In genomic region chr14:92463141-92463540, GRCh38 we compare ENCODE assay signal across 24 cellular contexts. TPM values are rescaled to one million over a fixed set of nuclear protein-coding genes. Genes with fewer than 3 reads are reported as not detected.
DNase-seq lines count a peak whose midpoint lies in the region; ATAC-seq lines count a peak whose summit lies in the region.
"Had no signal": no experiment of that assay in that cellular context is flagged by ENCODE, and none has a peak within 500 bp of the region (broad histone marks: within the 10 kb centered on the region; RNA-seq: fewer than 3 reads in every experiment).

No MANE protein-coding gene starts in this region.

- no peak overlapping the region for H4K8ac ChIP-seq in mesenchymal stem cell (ENCODE audit: low read length)

- peaks cover 3 to 7% of the 10 kb centered on the region in 2 donors for H3K36me3 Mint-ChIP-seq in activated T-cell treated with anti-CD3 and anti-CD28 coated beads, Interleukin-2, amount 50 U/mL, for 72 hours (ENCODE audit: insufficient read depth in 2 of 2)
- H3K36me3 Mint-ChIP-seq in activated CD8-positive, alpha-beta memory T cell treated with anti-CD3 and anti-CD28 coated beads, Interleukin-2, amount 10 ng/mL, durations not matched to agents 7 days and 5 days, result peaks cover 5% of the 10 kb centered on the region
- no peaks in the 10 kb centered on the region for H3K36me3 Mint-ChIP-seq in stimulated activated effector memory CD8-positive, alpha-beta T cell treated with anti-CD3 and anti-CD28 coated beads, Interleukin-12 subunit alpha, Interleukin-12 subunit beta, amount 100 ng/mL, for 72 hours
- H3K36me3 Mint-ChIP-seq: brain, mesothelial cell of epicardium had no signal

- no peak overlapping the region for H2BK5ac ChIP-seq in mesenchymal stem cell (ENCODE audit: low read depth, low read length, poor library complexity, severe bottlenecking)

- H3K23ac ChIP-seq in mesenchymal stem cell (ENCODE audit: low read length in 2 of 2), result no peak overlapping the region

- 67% methylated on average over 9 of the region's 12 CpGs for WGBS in mesenchymal stem cell

- H3K9me3 Mint-ChIP-seq in activated T-cell treated with anti-CD3 and anti-CD28 coated beads, Interleukin-2, amount 50 U/mL, for 72 hours, result peaks cover 2 to 7% of the 10 kb centered on the region in 2 donors
- H3K9me3 Mint-ChIP-seq in activated CD8-positive, alpha-beta memory T cell treated with anti-CD3 and anti-CD28 coated beads, Interleukin-2, amount 10 ng/mL, durations not matched to agents 7 days and 5 days (ENCODE audit: low read depth), result peaks cover 2% of the 10 kb centered on the region
- H3K9me3 Mint-ChIP-seq in stimulated activated effector memory CD8-positive, alpha-beta T cell treated with anti-CD3 and anti-CD28 coated beads, Interleukin-12 subunit alpha, Interleukin-12 subunit beta, amount 100 ng/mL, for 72 hours, result no peaks in the 10 kb centered on the region

- no peak for DNase-seq in activated T-cell treated with anti-CD3 and anti-CD28 coated beads, Interleukin-2, amount 50 U/mL, for 72 hours
- DNase-seq in activated T-cell treated with anti-CD3 and anti-CD28 coated beads for 4 hours (no peak), mesenchymal stem cell (no peak), Kasumi-1 (lab: John Stamatoyannopoulos, UW) (no peak)
- peak; percentile 23 for DNase-seq in activated CD8-positive, alpha-beta memory T cell treated with anti-CD3 and anti-CD28 coated beads, Interleukin-2, amount 10 ng/mL, durations not matched to agents 7 days and 5 days
- no peak for DNase-seq in stimulated activated effector memory CD8-positive, alpha-beta T cell treated with anti-CD3 and anti-CD28 coated beads, Interleukin-12 subunit alpha, Interleukin-12 subunit beta, amount 100 ng/mL, for 72 hours (ENCODE audit: low spot score in 2 of 2)
- DNase-seq: activated effector memory CD4-positive, alpha-beta T cell treated with Interleukin-2 at 50 U/mL for 16 hours; Caco-2; gastrocnemius medialis; IMR-90; left lung; NCI-H2081; NCI-H226; substantia nigra; T-helper 1 cell had no signal

- H3K4me3 Mint-ChIP-seq in activated T-cell treated with anti-CD3 and anti-CD28 coated beads, Interleukin-2, amount 50 U/mL, for 72 hours, result peak overlapping the region in 1 of 2 donors; percentile 17
- no peak overlapping the region for H3K4me3 Mint-ChIP-seq in activated CD8-positive, alpha-beta memory T cell treated with anti-CD3 and anti-CD28 coated beads, Interleukin-2, amount 10 ng/mL, durations not matched to agents 7 days and 5 days
- H3K4me3 Mint-ChIP-seq in stimulated activated effector memory CD8-positive, alpha-beta T cell treated with anti-CD3 and anti-CD28 coated beads, Interleukin-12 subunit alpha, Interleukin-12 subunit beta, amount 100 ng/mL, for 72 hours, result peak overlapping the region; percentile 18
- H3K4me3 Mint-ChIP-seq: brain, mesothelial cell of epicardium, nephron had no signal

- H3K27me3 Mint-ChIP-seq in activated T-cell treated with anti-CD3 and anti-CD28 coated beads, Interleukin-2, amount 50 U/mL, for 72 hours (ENCODE audit: low read depth), result peaks cover 9% of the 10 kb centered on the region
- H3K27me3 Mint-ChIP-seq in activated CD8-positive, alpha-beta memory T cell treated with anti-CD3 and anti-CD28 coated beads, Interleukin-2, amount 10 ng/mL, durations not matched to agents 7 days and 5 days, result no peaks in the 10 kb centered on the region

- H3K4me1 ChIP-seq in mesenchymal stem cell (ENCODE audit: control insufficient read depth, insufficient read depth, low read depth, low read length), result peaks cover 6% of the 10 kb centered on the region
- H3K4me1 ChIP-seq: parathyroid adenoma had no signal

- H4K91ac ChIP-seq in mesenchymal stem cell (ENCODE audit: low read length), result no peak overlapping the region

- no peak overlapping the region for H3K14ac ChIP-seq in mesenchymal stem cell (ENCODE audit: low read length in 2 of 2)

- H3K27ac Mint-ChIP-seq in activated T-cell treated with anti-CD3 and anti-CD28 coated beads, Interleukin-2, amount 50 U/mL, for 72 hours, result peak overlapping the region; percentile 3
- no peak overlapping the region for H3K27ac Mint-ChIP-seq in activated CD8-positive, alpha-beta memory T cell treated with anti-CD3 and anti-CD28 coated beads, Interleukin-2, amount 10 ng/mL, durations not matched to agents 7 days and 5 days
- peak overlapping the region; percentile 81 for H3K27ac Mint-ChIP-seq in stimulated activated effector memory CD8-positive, alpha-beta T cell treated with anti-CD3 and anti-CD28 coated beads, Interleukin-12 subunit alpha, Interleukin-12 subunit beta, amount 100 ng/mL, for 72 hours
- H3K27ac Mint-ChIP-seq: mesothelial cell of epicardium, nephron had no signal

- H3K4ac ChIP-seq in mesenchymal stem cell (ENCODE audit: low read depth in 1 of 2, low read length in 2 of 2), result no peak overlapping the region

- ATAC-seq in activated T-cell treated with anti-CD3 and anti-CD28 coated beads, Interleukin-2, amount 50 U/mL, for 72 hours (replicated peaks in 1 of 2), result no peak
- no peak for ATAC-seq in activated CD8-positive, alpha-beta memory T cell treated with anti-CD3 and anti-CD28 coated beads, Interleukin-2, amount 10 ng/mL, durations not matched to agents 7 days and 5 days
- no peak for ATAC-seq in stimulated activated effector memory CD8-positive, alpha-beta T cell treated with anti-CD3 and anti-CD28 coated beads, Interleukin-12 subunit alpha, Interleukin-12 subunit beta, amount 100 ng/mL, for 72 hours
- no peak for ATAC-seq in HG03108 (IDR thresholded peaks at IDR 0.05; ENCODE audit: unreplicated experiment)
- ATAC-seq in HG02588 (IDR thresholded peaks at IDR 0.05; ENCODE audit: unreplicated experiment), result no peak
- ATAC-seq: gastrocnemius medialis, HCT116, left lung had no signal

- no peak overlapping the region for H3K4me3 ChIP-seq in mesenchymal stem cell (ENCODE audit: insufficient read depth in 1 of 2, low read depth in 1 of 2, low read length in 2 of 2)
- H3K4me3 ChIP-seq: gastrocnemius medialis, hepatocyte, left lung, SJSA1 had no signal

- H3K27me3 ChIP-seq in mesenchymal stem cell (ENCODE audit: control insufficient read depth in 1 of 2, insufficient read depth in 1 of 2, low read length in 2 of 2), result no peaks in the 10 kb centered on the region
- H3K27me3 ChIP-seq: gastrocnemius medialis, hepatocyte, left lung, SJSA1 had no signal

- no peak overlapping the region for H3K9ac ChIP-seq in mesenchymal stem cell (ENCODE audit: low read length)
- H3K9ac ChIP-seq: parathyroid adenoma had no signal

- CTCF ChIA-PET in activated CD8-positive, alpha-beta memory T cell treated with anti-CD3 and anti-CD28 coated beads, Interleukin-2, amount 10 ng/mL, durations not matched to agents 7 days and 5 days (lab: Charles Lee), result no interaction called here

- H3K9me3 ChIP-seq in mesenchymal stem cell (ENCODE audit: control insufficient read depth, low read length), result peaks cover 6% of the 10 kb centered on the region
- H3K9me3 ChIP-seq: gastrocnemius medialis, SJSA1 had no signal

- H2BK12ac ChIP-seq in mesenchymal stem cell (ENCODE audit: low read length in 2 of 2), result no peak overlapping the region

- H3K27ac ChIP-seq in mesenchymal stem cell (ENCODE audit: low read length, poor library complexity, severe bottlenecking), result no peak overlapping the region
- H3K27ac ChIP-seq: hepatocyte, left lung, parathyroid adenoma, SJSA1 had no signal

- peaks cover 18% of the 10 kb centered on the region for H3K4me1 Mint-ChIP-seq in activated T-cell treated with anti-CD3 and anti-CD28 coated beads, Interleukin-2, amount 50 U/mL, for 72 hours (ENCODE audit: low read depth)
- H3K4me1 Mint-ChIP-seq in activated CD8-positive, alpha-beta memory T cell treated with anti-CD3 and anti-CD28 coated beads, Interleukin-2, amount 10 ng/mL, durations not matched to agents 7 days and 5 days, result peaks cover 25% of the 10 kb centered on the region
- H3K4me1 Mint-ChIP-seq in stimulated activated effector memory CD8-positive, alpha-beta T cell treated with anti-CD3 and anti-CD28 coated beads, Interleukin-12 subunit alpha, Interleukin-12 subunit beta, amount 100 ng/mL, for 72 hours, result peaks cover 40% of the 10 kb centered on the region
- H3K4me1 Mint-ChIP-seq: nephron had no signal

- peak overlapping the region; percentile 2 for H2BK15ac ChIP-seq in mesenchymal stem cell (ENCODE audit: low read depth, poor library complexity, severe bottlenecking)

- no peak overlapping the region for H3K4me2 ChIP-seq in mesenchymal stem cell (ENCODE audit: low read length, poor library complexity, severe bottlenecking)
- H3K4me2 ChIP-seq: hepatocyte had no signal

- H2AK5ac ChIP-seq in mesenchymal stem cell (ENCODE audit: low read length, severe bottlenecking), result no peak overlapping the region

- H3K18ac ChIP-seq in mesenchymal stem cell (ENCODE audit: low read depth in 1 of 2, low read length in 2 of 2), result no peak overlapping the region

- H3K79me1 ChIP-seq in mesenchymal stem cell (replicated peaks; ENCODE audit: low read length, poor library complexity, severe bottlenecking), result no peaks in the 10 kb centered on the region

- no peak overlapping the region for H2BK120ac ChIP-seq in mesenchymal stem cell (ENCODE audit: low read depth, low read length)

- H3K36me3 ChIP-seq in mesenchymal stem cell (ENCODE audit: control insufficient read depth in 1 of 2, insufficient read depth in 2 of 2, low read depth in 1 of 2, low read length in 2 of 2), result no peaks in the 10 kb centered on the region
- H3K36me3 ChIP-seq: gastrocnemius medialis, left lung, SJSA1 had no signal

- no peak overlapping the region for H2AFZ ChIP-seq in mesenchymal stem cell (ENCODE audit: low read depth, low read length)
- H2AFZ ChIP-seq: hepatocyte, parathyroid adenoma had no signal

RNA-seq across cellular contexts. Expression of gene RIN3, which starts 50.4 kb away (rescaled TPM):
- 10 to 100 TPM; 33.6 to 36.3 TPM for total RNA-seq in activated T-cell treated with anti-CD3 and anti-CD28 coated beads, Interleukin-2, amount 50 U/mL, for 72 hours
- 100 to 1,000 TPM in 1 of 2 experiments, 10 to 100 TPM in 1; 76.1 to 122 TPM for total RNA-seq in activated CD8-positive, alpha-beta memory T cell treated with anti-CD3 and anti-CD28 coated beads, Interleukin-2, amount 10 ng/mL, durations not matched to agents 7 days and 5 days
- 19.4 TPM for polyA plus RNA-seq in mesenchymal stem cell (2013, experiment 1 of 2)
- polyA plus RNA-seq in mesenchymal stem cell (2013, experiment 2 of 2), result 19.3 TPM
